In genomic region chr14:61653507-61653906, GRCh38 we compare ENCODE assay signal across 15 cellular contexts. TPM values are rescaled to one million over a fixed set of nuclear protein-coding genes. Genes with fewer than 3 reads are reported as not detected.
DNase-seq lines count a peak whose midpoint lies in the region; ATAC-seq and TF ChIP-seq lines count a peak whose summit lies in the region.
"Had no signal": no experiment of that assay in that cellular context is flagged by ENCODE, and none has a peak within 500 bp of the region (broad histone marks: within the 10 kb centered on the region; RNA-seq: fewer than 3 reads in every experiment).

No MANE protein-coding gene starts in this region.

- peaks cover 2% of the 10 kb centered on the region for H3K9me3 Mint-ChIP-seq in activated CD4-positive, alpha-beta T cell treated with anti-CD3 and anti-CD28 coated beads for 36 hours (ENCODE audit: low read depth)
- H3K9me3 Mint-ChIP-seq in activated CD4-positive, alpha-beta memory T cell treated with anti-CD3 and anti-CD28 coated beads for 36 hours: peaks cover 2% of the 10 kb centered on the region
- H3K9me3 Mint-ChIP-seq: activated T-cell treated with anti-CD3 and anti-CD28 coated beads, Interleukin-2, amount 50 U/mL, for 4 hours; stimulated activated naive CD8-positive, alpha-beta T cell treated with anti-CD3 and anti-CD28 coated beads, Interleukin-15, amount 100 ng/mL, for 72 hours had no signal

- intact Hi-C loops in activated CD4-positive, alpha-beta T cell treated with anti-CD3 and anti-CD28 coated beads for 36 hours (cut with DNase I, micrococcal nuclease): no loop called here
- intact Hi-C loops in activated CD4-positive, alpha-beta memory T cell treated with anti-CD3 and anti-CD28 coated beads for 36 hours (cut with micrococcal nuclease): no loop called here

- peaks cover 35% of the 10 kb centered on the region for H3K4me1 Mint-ChIP-seq in activated CD4-positive, alpha-beta T cell treated with anti-CD3 and anti-CD28 coated beads for 36 hours
- peaks cover 22% of the 10 kb centered on the region for H3K4me1 Mint-ChIP-seq in activated CD4-positive, alpha-beta memory T cell treated with anti-CD3 and anti-CD28 coated beads for 36 hours (ENCODE audit: low read depth)

- H3K4me3 ChIP-seq in AG04450 (ENCODE audit: low read depth, low read length) (no peak overlapping the region), brain microvascular endothelial cell (ENCODE audit: low read depth, low read length) (no peak overlapping the region)
- H3K4me3 ChIP-seq: BLaER1, skin epidermis had no signal

- no peak overlapping the region for H3K27ac Mint-ChIP-seq in activated CD4-positive, alpha-beta T cell treated with anti-CD3 and anti-CD28 coated beads for 36 hours
- no peak overlapping the region for H3K27ac Mint-ChIP-seq in activated CD4-positive, alpha-beta memory T cell treated with anti-CD3 and anti-CD28 coated beads for 36 hours
- H3K27ac Mint-ChIP-seq: stimulated activated naive CD8-positive, alpha-beta T cell treated with anti-CD3 and anti-CD28 coated beads, Interleukin-15, amount 100 ng/mL, for 72 hours had no signal

- TF ChIP-seq CTCF in AG04450 (IDR thresholded peaks at IDR 0.05; ENCODE audit: low read depth, low read length): no peak
- no peak for TF ChIP-seq CTCF in brain microvascular endothelial cell (IDR thresholded peaks at IDR 0.05; ENCODE audit: low read depth, low read length, missing control alignments)

- H3K27ac ChIP-seq in AG04450 (ENCODE audit: low read depth, low read length) (no peak overlapping the region), brain microvascular endothelial cell (no peak overlapping the region)
- H3K27ac ChIP-seq: BLaER1, skin epidermis had no signal

- no peaks in the 10 kb centered on the region for H3K27me3 Mint-ChIP-seq in activated CD4-positive, alpha-beta T cell treated with anti-CD3 and anti-CD28 coated beads for 36 hours
- H3K27me3 Mint-ChIP-seq in activated CD4-positive, alpha-beta memory T cell treated with anti-CD3 and anti-CD28 coated beads for 36 hours: no peaks in the 10 kb centered on the region
- H3K27me3 Mint-ChIP-seq: stimulated activated naive CD8-positive, alpha-beta T cell treated with anti-CD3 and anti-CD28 coated beads, Interleukin-15, amount 100 ng/mL, for 72 hours had no signal

- ATAC-seq in GM18517 (IDR thresholded peaks at IDR 0.05; ENCODE audit: unreplicated experiment) (no peak), HG02571 (IDR thresholded peaks at IDR 0.05; ENCODE audit: unreplicated experiment) (no peak)
- ATAC-seq in activated CD4-positive, alpha-beta T cell treated with anti-CD3 and anti-CD28 coated beads for 36 hours: no peak
- ATAC-seq: activated T-cell treated with anti-CD3 and anti-CD28 coated beads, Interleukin-2, amount 50 U/mL, for 4 hours; stimulated activated naive CD8-positive, alpha-beta T cell treated with anti-CD3 and anti-CD28 coated beads, Interleukin-15, amount 100 ng/mL, for 72 hours had no signal

- H3K36me3 ChIP-seq in brain microvascular endothelial cell (replicated peaks): no peaks in the 10 kb centered on the region
- H3K36me3 ChIP-seq: BLaER1 had no signal

- no peaks in the 10 kb centered on the region for H3K36me3 Mint-ChIP-seq in activated CD4-positive, alpha-beta T cell treated with anti-CD3 and anti-CD28 coated beads for 36 hours (ENCODE audit: low read depth)
- peaks cover 3% of the 10 kb centered on the region for H3K36me3 Mint-ChIP-seq in activated CD4-positive, alpha-beta memory T cell treated with anti-CD3 and anti-CD28 coated beads for 36 hours

- CTCF ChIA-PET in AG04450 (lab: Charles Lee): no interaction called here
- CTCF ChIA-PET in activated CD4-positive, alpha-beta T cell treated with anti-CD3 and anti-CD28 coated beads for 36 hours (lab: Charles Lee): interaction anchor here (0.8 kb wide), 1 partner anchor 58 kb away, joined by 3 read pairs; no protein-coding TSS in a partner anchor
- CTCF ChIA-PET in activated CD4-positive, alpha-beta memory T cell treated with anti-CD3 and anti-CD28 coated beads for 36 hours (lab: Charles Lee): no interaction called here

- POLR2A ChIA-PET in AG04450 (lab: Yijun Ruan, JAX): interaction anchor here (0.6 to 1.2 kb wide), 2 partner anchors 37 to 44 kb away, joined by 4 to 5 read pairs; no protein-coding TSS in a partner anchor
- POLR2A ChIA-PET in activated CD4-positive, alpha-beta T cell treated with anti-CD3 and anti-CD28 coated beads for 36 hours (lab: Charles Lee): no interaction called here
- POLR2A ChIA-PET in activated CD4-positive, alpha-beta memory T cell treated with anti-CD3 and anti-CD28 coated beads for 36 hours (lab: Charles Lee): no interaction called here

- no peaks in the 10 kb centered on the region for H3K9me3 ChIP-seq in AG04450 (ENCODE audit: control insufficient read depth, insufficient read depth, low read length)
- H3K9me3 ChIP-seq: BLaER1 had no signal

- H3K27me3 ChIP-seq in AG04450 (ENCODE audit: control insufficient read depth, insufficient read depth, low read length) (no peaks in the 10 kb centered on the region), brain microvascular endothelial cell (replicated peaks) (no peaks in the 10 kb centered on the region)
- H3K27me3 ChIP-seq: BLaER1 had no signal

- H3K4me3 Mint-ChIP-seq in activated CD4-positive, alpha-beta T cell treated with anti-CD3 and anti-CD28 coated beads for 36 hours: no peak overlapping the region
- H3K4me3 Mint-ChIP-seq in activated CD4-positive, alpha-beta memory T cell treated with anti-CD3 and anti-CD28 coated beads for 36 hours: no peak overlapping the region
- H3K4me3 Mint-ChIP-seq: activated T-cell treated with anti-CD3 and anti-CD28 coated beads, Interleukin-2, amount 50 U/mL, for 4 hours; stimulated activated naive CD8-positive, alpha-beta T cell treated with anti-CD3 and anti-CD28 coated beads, Interleukin-15, amount 100 ng/mL, for 72 hours had no signal

- DNase-seq in AG04450 (ENCODE audit: low read depth, low spot score) (peak; percentile 53), LHCN-M2 (ENCODE audit: low read depth) (peak; percentile 96), brain microvascular endothelial cell (peak; percentile 61), inferior parietal cortex (ENCODE audit: extremely low spot score) (peak; percentile 17)
- no peak for DNase-seq in activated CD4-positive, alpha-beta T cell treated with anti-CD3 and anti-CD28 coated beads for 36 hours
- DNase-seq in activated CD4-positive, alpha-beta memory T cell treated with anti-CD3 and anti-CD28 coated beads for 36 hours: no peak
- DNase-seq: activated T-cell treated with anti-CD3 and anti-CD28 coated beads, Interleukin-2, amount 50 U/mL, for 4 hours; effector CD4-positive, alpha-beta T cell; NCI-H2029 treated with DMSO at 0.1 percent for 48 hours; stimulated activated naive CD8-positive, alpha-beta T cell treated with anti-CD3 and anti-CD28 coated beads, Interleukin-15, amount 100 ng/mL, for 72 hours; T-helper 1 cell had no signal

- in situ Hi-C loops in brain microvascular endothelial cell (cut with HindIII; ENCODE audit: low pct_ligation_motif_present, low sequenced_read_pairs): no loop called here

RNA-seq across cellular contexts. Expression of gene HIF1A, which starts 41.8 kb away (rescaled TPM):
- polyA plus RNA-seq in AG04450 (2011; rRNA removed): 210 and 262 TPM in 2 replicates
- 202 and 355 TPM in 2 replicates for polyA minus RNA-seq in AG04450 (2011; rRNA and poly(A)+ RNA removed)
- total RNA-seq in LHCN-M2 (2014; rRNA removed): 918 and 1,000 TPM in 2 replicates
- 299 TPM for polyA plus RNA-seq in LHCN-M2 (2012)
- total RNA-seq in activated CD4-positive, alpha-beta T cell treated with anti-CD3 and anti-CD28 coated beads for 36 hours: 100 to 1,000 TPM; 196 to 329 TPM
- 100 to 1,000 TPM; 283 to 287 TPM for total RNA-seq in activated CD4-positive, alpha-beta memory T cell treated with anti-CD3 and anti-CD28 coated beads for 36 hours

Comparison
In these comparisons a context has a peak if more than half of its experiments do, and no peak if none do; other contexts are left out.
1. DNase-seq: peak in AG04450 (single experiment), LHCN-M2 (single experiment), brain microvascular endothelial cell (single experiment) and inferior parietal cortex (single experiment); none in activated CD4-positive, alpha-beta T cell treated with anti-CD3 and anti-CD28 coated beads for 36 hours (single experiment) and activated CD4-positive, alpha-beta memory T cell treated with anti-CD3 and anti-CD28 coated beads for 36 hours (single experiment).